In the genomic region with DNA sequence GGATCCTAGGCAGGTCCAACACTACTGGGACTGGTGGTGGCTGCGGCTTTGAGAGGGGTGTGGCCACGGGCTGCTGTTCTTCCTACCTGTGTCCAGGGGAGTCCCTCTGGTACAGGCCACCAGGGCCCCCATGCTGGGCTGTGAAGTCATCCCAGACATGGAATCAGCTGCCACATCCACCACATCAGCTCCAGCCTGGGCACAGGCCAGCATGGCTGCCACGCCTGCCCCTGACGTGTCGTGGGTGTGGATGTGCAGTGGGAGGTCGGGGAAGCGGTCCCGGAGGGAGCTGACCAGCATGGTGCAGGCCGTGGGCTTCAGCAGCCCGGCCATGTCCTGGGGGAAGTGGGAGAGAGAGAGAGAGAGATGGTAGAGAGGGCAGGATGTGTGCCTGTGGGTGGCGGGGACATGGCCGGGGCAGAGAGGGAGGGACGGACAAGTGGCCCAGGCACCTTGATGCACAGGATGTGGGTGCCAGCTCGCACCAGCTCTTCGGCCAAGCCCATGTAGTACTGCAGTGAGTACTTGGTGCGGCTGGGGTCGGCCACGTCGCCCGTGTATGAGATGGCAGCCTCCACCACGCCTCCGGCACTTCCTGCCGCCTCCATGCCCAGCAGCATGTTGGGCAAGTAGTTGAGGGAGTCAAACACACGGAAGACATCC, we compare ENCODE assay signal across 2 cellular contexts.
TF ChIP-seq lines count a peak whose summit lies in the region.

No MANE protein-coding gene starts in this region.

TF ChIP-seq in SK-N-SH, 30 proteins besides CTCF, POLR2A, EP300 and RAD21 (continued from another document):
- TF ChIP-seq RCOR1 (IDR thresholded peaks at IDR 0.05; ENCODE audit: low read length) (no peak), CHD2 (IDR thresholded peaks at IDR 0.05; ENCODE audit: low read length, partially characterized antibody) (no peak), SMC3 (IDR thresholded peaks at IDR 0.05; ENCODE audit: low read depth, low read length) (no peak), REST (IDR thresholded peaks at IDR 0.05; ENCODE audit: low read depth, low read length) (no peak)
- TF ChIP-seq, protein P1, sequence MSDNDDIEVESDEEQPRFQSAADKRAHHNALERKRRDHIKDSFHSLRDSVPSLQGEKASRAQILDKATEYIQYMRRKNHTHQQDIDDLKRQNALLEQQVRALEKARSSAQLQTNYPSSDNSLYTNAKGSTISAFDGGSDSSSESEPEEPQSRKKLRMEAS (IDR thresholded peaks at IDR 0.05; ENCODE audit: low read depth): no peak

TF ChIP-seq in SK-N-SH treated with all-trans-retinoic acid at 6 μM for 48 hours, 23 proteins besides CTCF, POLR2A, EP300 and RAD21 (continued from another document):
- TF ChIP-seq CREB5 (CRISPR knock-in tag; IDR thresholded peaks at IDR 0.05; ENCODE audit: low read depth) (no peak), TSHZ2 (CRISPR knock-in tag; IDR thresholded peaks at IDR 0.05) (no peak), CSDC2 (CRISPR knock-in tag; IDR thresholded peaks at IDR 0.05) (no peak)
